16 cellular contexts compared by ENCODE assay signal in the genomic region with DNA sequence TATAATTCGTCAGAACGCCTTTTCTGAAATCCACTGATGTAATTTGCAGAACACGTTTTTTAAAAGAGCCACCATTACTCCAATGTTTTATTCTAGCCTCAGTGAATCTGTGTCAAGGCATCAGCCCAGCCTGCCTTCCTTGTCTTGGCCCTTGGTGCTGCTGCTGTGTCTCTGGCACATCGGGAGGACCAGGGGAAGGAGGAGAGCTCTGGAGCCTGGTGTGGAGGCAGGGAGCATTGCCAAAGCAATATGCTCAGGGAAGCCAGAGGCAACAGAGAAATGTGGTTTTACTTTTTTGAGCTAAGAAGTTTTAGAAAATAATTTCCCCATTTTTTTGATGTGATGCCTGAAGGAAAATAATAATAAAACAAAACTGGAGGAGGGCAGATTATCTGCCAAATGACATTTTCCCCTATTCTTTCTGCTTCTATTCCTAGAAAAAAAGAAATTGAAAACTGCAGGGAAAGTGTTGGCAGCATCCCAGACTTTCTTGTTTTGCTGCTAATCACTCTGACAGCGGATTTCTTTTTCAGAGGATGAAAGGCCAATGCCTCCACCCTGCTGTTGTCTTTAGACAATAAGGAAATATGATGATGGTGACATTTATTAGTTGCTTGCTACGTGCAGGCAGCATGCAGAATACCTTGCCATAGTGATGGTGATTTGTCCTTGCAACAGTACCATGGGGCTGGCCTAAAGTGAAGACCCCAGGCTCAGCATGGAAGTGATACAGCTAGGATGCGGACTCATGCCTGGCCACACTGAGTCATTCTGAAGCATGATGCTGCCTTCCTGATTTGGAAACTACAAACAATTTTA.
DNase-seq lines count a peak whose midpoint lies in the region; ATAC-seq and TF ChIP-seq lines count a peak whose summit lies in the region.
"Had no signal": no experiment of that assay in that cellular context is flagged by ENCODE, and none has a peak within 500 bp of the region (broad histone marks: within the 10 kb centered on the region; RNA-seq: fewer than 3 reads in every experiment).

No MANE protein-coding gene starts in this region.

- peaks cover 13% of the 10 kb centered on the region for H3K9me3 Mint-ChIP-seq in osteocyte (ENCODE audit: unreplicated experiment)
- peaks cover 2% of the 10 kb centered on the region for H3K9me3 Mint-ChIP-seq in activated naive CD4-positive, alpha-beta T cell treated with anti-CD3 and anti-CD28 coated beads for 36 hours
- H3K9me3 Mint-ChIP-seq: activated naive CD4-positive, alpha-beta T cell treated with anti-CD3 and anti-CD28 coated beads, Interleukin-2, amount 50 U/mL, for 72 hours had no signal

- H3K36me3 Mint-ChIP-seq in osteocyte (ENCODE audit: unreplicated experiment), result peaks cover 1% of the 10 kb centered on the region
- H3K36me3 Mint-ChIP-seq in activated naive CD4-positive, alpha-beta T cell treated with anti-CD3 and anti-CD28 coated beads for 36 hours (ENCODE audit: low read depth), result no peaks in the 10 kb centered on the region
- H3K36me3 Mint-ChIP-seq: activated naive CD4-positive, alpha-beta T cell treated with anti-CD3 and anti-CD28 coated beads, Interleukin-2, amount 50 U/mL, for 72 hours had no signal

- intact Hi-C loops in activated naive CD4-positive, alpha-beta T cell treated with anti-CD3 and anti-CD28 coated beads for 36 hours (cut with micrococcal nuclease), result no loop called here

- peak; percentile 2 for DNase-seq in DMS 273 treated with DMSO at 0.1 percent for 48 hours (lab: John Stamatoyannopoulos, UW)
- DNase-seq in NCI-H1694 treated with DMSO at 0.1 percent for 48 hours (lab: John Stamatoyannopoulos, UW), result peak; percentile 7
- DNase-seq in fibroblast of peridontal ligament (ENCODE audit: extremely low read depth), result peak; percentile 25
- DNase-seq in osteocyte (ENCODE audit: extremely low spot score, unreplicated experiment), result no peak
- DNase-seq in NCI-H2081 (lab: John Stamatoyannopoulos, UW), result no peak
- DNase-seq in islet precursor cell, result no peak
- DNase-seq in activated naive CD4-positive, alpha-beta T cell treated with anti-CD3 and anti-CD28 coated beads for 36 hours, result no peak
- DNase-seq: activated T-cell treated with anti-CD3 and anti-CD28 coated beads, Interleukin-2, amount 50 U/mL, for 24 hours; AML-193; Caco-2; NCI-H1105 treated with DMSO at 0.1 percent for 48 hours; NCI-H226; stimulated activated CD4-positive, alpha-beta T cell treated with anti-CD3 and anti-CD28 coated beads, Interleukin-4, amount 100 ng/mL, for 1 hour had no signal

- no peak for ATAC-seq in HG03457 (IDR thresholded peaks at IDR 0.05; ENCODE audit: unreplicated experiment)
- ATAC-seq: esophagus mucosa had no signal

- CTCF ChIA-PET in activated naive CD4-positive, alpha-beta T cell treated with anti-CD3 and anti-CD28 coated beads for 36 hours (lab: Charles Lee), result no interaction called here

- no peaks in the 10 kb centered on the region for H3K27me3 Mint-ChIP-seq in osteocyte (ENCODE audit: unreplicated experiment)
- no peaks in the 10 kb centered on the region for H3K27me3 Mint-ChIP-seq in activated naive CD4-positive, alpha-beta T cell treated with anti-CD3 and anti-CD28 coated beads for 36 hours (ENCODE audit: low read depth)
- H3K27me3 Mint-ChIP-seq: activated T-cell treated with anti-CD3 and anti-CD28 coated beads, Interleukin-2, amount 50 U/mL, for 24 hours had no signal

- no peak overlapping the region for H3K4me3 Mint-ChIP-seq in osteocyte (ENCODE audit: unreplicated experiment)
- H3K4me3 Mint-ChIP-seq in activated naive CD4-positive, alpha-beta T cell treated with anti-CD3 and anti-CD28 coated beads for 36 hours, result no peak overlapping the region
- H3K4me3 Mint-ChIP-seq: activated T-cell treated with anti-CD3 and anti-CD28 coated beads, Interleukin-2, amount 50 U/mL, for 24 hours had no signal

- H3K27ac Mint-ChIP-seq in osteocyte (ENCODE audit: unreplicated experiment), result peak overlapping the region; percentile 7
- H3K27ac Mint-ChIP-seq in activated naive CD4-positive, alpha-beta T cell treated with anti-CD3 and anti-CD28 coated beads for 36 hours, result no peak overlapping the region
- H3K27ac Mint-ChIP-seq: activated naive CD4-positive, alpha-beta T cell treated with anti-CD3 and anti-CD28 coated beads, Interleukin-2, amount 50 U/mL, for 72 hours; activated T-cell treated with anti-CD3 and anti-CD28 coated beads, Interleukin-2, amount 50 U/mL, for 24 hours had no signal

- no peak for TF ChIP-seq CTCF in osteocyte (IDR thresholded peaks at IDR 0.05)

- H3K4me1 Mint-ChIP-seq in osteocyte (ENCODE audit: unreplicated experiment), result peaks cover 15% of the 10 kb centered on the region
- H3K4me1 Mint-ChIP-seq in activated naive CD4-positive, alpha-beta T cell treated with anti-CD3 and anti-CD28 coated beads for 36 hours (ENCODE audit: low read depth), result no peaks in the 10 kb centered on the region

Comparison
In these comparisons a context has a peak if more than half of its experiments do, and no peak if none do; other contexts are left out.
1. DNase-seq: peak in DMS 273 treated with DMSO at 0.1 percent for 48 hours (single experiment), NCI-H1694 treated with DMSO at 0.1 percent for 48 hours (single experiment) and fibroblast of peridontal ligament (single experiment); none in osteocyte (single experiment), NCI-H2081 (0 of 2), islet precursor cell (single experiment) and activated naive CD4-positive, alpha-beta T cell treated with anti-CD3 and anti-CD28 coated beads for 36 hours (single experiment).